In the genomic region with DNA sequence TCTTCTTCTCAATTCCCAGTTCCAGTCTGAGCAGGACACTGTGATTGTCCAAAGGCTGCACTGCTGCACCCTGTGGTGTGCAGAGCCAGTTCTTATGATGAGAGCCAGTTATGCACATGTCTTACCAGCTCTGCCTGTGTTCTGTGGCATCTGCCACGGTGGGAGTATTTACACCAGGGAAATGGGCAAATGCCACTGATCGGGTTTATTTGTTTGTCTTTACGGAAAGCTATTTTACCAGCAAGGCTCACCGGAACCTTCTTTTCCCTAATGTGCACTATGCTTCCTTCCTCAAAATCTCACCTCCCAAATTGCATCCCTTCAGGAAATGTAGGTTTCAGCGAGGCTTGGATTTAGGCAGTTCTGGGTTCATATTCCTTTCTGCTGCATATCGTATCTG, we compare ENCODE assay signal across 19 cellular contexts. TPM values are rescaled to one million over a fixed set of nuclear protein-coding genes. Genes with fewer than 3 reads are reported as not detected.
DNase-seq lines count a peak whose midpoint lies in the region; ATAC-seq and TF ChIP-seq lines count a peak whose summit lies in the region.
"Had no signal": no experiment of that assay in that cellular context is flagged by ENCODE, and none has a peak within 500 bp of the region (broad histone marks: within the 10 kb centered on the region; RNA-seq: fewer than 3 reads in every experiment).

No MANE protein-coding gene starts in this region.

- no peak overlapping the region for H3K4me3 Mint-ChIP-seq in nephron progenitor cell
- H3K4me3 Mint-ChIP-seq: CD4-positive, CD25-positive, alpha-beta regulatory T cell had no signal

- H3K9me3 ChIP-seq in uterus = no peaks in the 10 kb centered on the region
- H3K9me3 ChIP-seq: BE2C, Caco-2 had no signal

- CTCF ChIA-PET in RWPE1 (lab: Yijun Ruan, JAX) = no interaction called here

- no peak overlapping the region for H3K4me3 ChIP-seq in ACC112 (ENCODE audit: low read depth, low read length)
- H3K4me3 ChIP-seq in uterus = no peak overlapping the region

- DNase-seq in RWPE1 (ENCODE audit: low spot score) (no peak), nephron progenitor cell (no peak), uterus (no peak), NCI-H2081 (lab: John Stamatoyannopoulos, UW) (no peak), GM20000 (ENCODE audit: low spot score) (no peak)
- DNase-seq: 8988T; ACHN; BE2C; C1 segment of cervical spinal cord; Caco-2; CD4-positive, CD25-positive, alpha-beta regulatory T cell; DMS153; DMS79; GDM1; GOT3; H7 had no signal

- TF ChIP-seq POLR2A in uterus (IDR thresholded peaks at IDR 0.05) = no peak

- intact Hi-C loops in uterus (cut with DNase I; ENCODE audit: low total_unique reads) = no loop called here

- H3K27me3 Mint-ChIP-seq in nephron progenitor cell (ENCODE audit: low read depth, poor library complexity) = peaks cover 4% of the 10 kb centered on the region
- H3K27me3 Mint-ChIP-seq: CD4-positive, CD25-positive, alpha-beta regulatory T cell had no signal

- peaks cover 19% of the 10 kb centered on the region for H3K79me2 ChIP-seq in ACC112 (ENCODE audit: control insufficient read depth, insufficient read depth, low read length, unreplicated experiment)

- H3K9me3 Mint-ChIP-seq in nephron progenitor cell = peaks cover 20% of the 10 kb centered on the region

- ATAC-seq in GM18520 (IDR thresholded peaks at IDR 0.05; ENCODE audit: unreplicated experiment) = no peak
- ATAC-seq: HepG2 had no signal

- H3K4me1 Mint-ChIP-seq in nephron progenitor cell = peaks cover 25% of the 10 kb centered on the region

- peak overlapping the region; percentile 81 for H3K27ac Mint-ChIP-seq in nephron progenitor cell

- POLR2A ChIA-PET in RWPE1 (lab: Yijun Ruan, JAX; ENCODE audit: low non-redundant PET) = no interaction called here

- H3K27me3 ChIP-seq in ACC112 (ENCODE audit: insufficient read depth, low read length) = no peaks in the 10 kb centered on the region
- H3K27me3 ChIP-seq in uterus = no peaks in the 10 kb centered on the region

- H3K36me3 Mint-ChIP-seq in nephron progenitor cell (ENCODE audit: low read depth) = peaks cover 4% of the 10 kb centered on the region

- TF ChIP-seq CTCF in RWPE1 (conservative IDR thresholded peaks at IDR 0.05; ENCODE audit: low read depth) (no peak), nephron progenitor cell (IDR thresholded peaks at IDR 0.05) (no peak), uterus (IDR thresholded peaks at IDR 0.05) (no peak), GM20000 (IDR thresholded peaks at IDR 0.05; ENCODE audit: extremely low read depth, missing control alignments) (no peak)

- H3K4me1 ChIP-seq in ACC112 (ENCODE audit: control insufficient read depth, insufficient read depth, low read length, unreplicated experiment) (peaks cover 50% of the 10 kb centered on the region), uterus (peaks cover 18 to 29% of the 10 kb centered on the region in 2 donors)
- H3K4me1 ChIP-seq: BE2C, Caco-2 had no signal

- H3K27ac ChIP-seq in ACC112 (ENCODE audit: low read depth, low read length) (0 out of 2 replicates have a peak overlapping the region, but pooled peaks have one; percentile 0), RWPE1 (peak overlapping the region; percentile 17), uterus (peak overlapping the region; percentile 81 to 99)

- H2AFZ ChIP-seq in ACC112 (ENCODE audit: low read length, unreplicated experiment) = no peak overlapping the region

- H3K36me3 ChIP-seq in ACC112 (ENCODE audit: insufficient read depth, low read length) = peaks cover 15% of the 10 kb centered on the region
- no peaks in the 10 kb centered on the region for H3K36me3 ChIP-seq in uterus
- H3K36me3 ChIP-seq: BE2C had no signal

RNA-seq across cellular contexts. Expression of a gene that starts 49.0 kb away (rescaled TPM):
- 100 to 1,000 TPM in 1 of 4 donors, 10 to 100 TPM in 2, 1 to 10 TPM in 1; 8.3 to 105 (median 48.7) TPM for total RNA-seq in uterus
- total RNA-seq: Caco-2 had no signal

Comparison
In these comparisons a context has a peak if more than half of its experiments do, and no peak if none do; other contexts are left out.
1. H3K27ac ChIP-seq: peak in every context shown above with its lines; median percentile 90 in uterus; 17 in RWPE1; 0 in ACC112.